Comparison of ENCODE assay signal across 1 cellular context in genomic region chr3:126499401-126499800, GRCh38.
TF ChIP-seq lines count a peak whose summit lies in the region.

No MANE protein-coding gene starts in this region.

TF ChIP-seq in HepG2, 621 proteins besides CTCF, POLR2A, EP300 and RAD21:
- TF ChIP-seq ZBTB3 (CRISPR knock-in tag; IDR thresholded peaks at IDR 0.05; ENCODE audit: borderline replicate concordance, low read depth) (no peak), MED8 (CRISPR knock-in tag; IDR thresholded peaks at IDR 0.05; ENCODE audit: insufficient replicate concordance) (peak; percentile 22)
